Comparison of ENCODE assay signal across 15 cellular contexts in the genomic region with DNA sequence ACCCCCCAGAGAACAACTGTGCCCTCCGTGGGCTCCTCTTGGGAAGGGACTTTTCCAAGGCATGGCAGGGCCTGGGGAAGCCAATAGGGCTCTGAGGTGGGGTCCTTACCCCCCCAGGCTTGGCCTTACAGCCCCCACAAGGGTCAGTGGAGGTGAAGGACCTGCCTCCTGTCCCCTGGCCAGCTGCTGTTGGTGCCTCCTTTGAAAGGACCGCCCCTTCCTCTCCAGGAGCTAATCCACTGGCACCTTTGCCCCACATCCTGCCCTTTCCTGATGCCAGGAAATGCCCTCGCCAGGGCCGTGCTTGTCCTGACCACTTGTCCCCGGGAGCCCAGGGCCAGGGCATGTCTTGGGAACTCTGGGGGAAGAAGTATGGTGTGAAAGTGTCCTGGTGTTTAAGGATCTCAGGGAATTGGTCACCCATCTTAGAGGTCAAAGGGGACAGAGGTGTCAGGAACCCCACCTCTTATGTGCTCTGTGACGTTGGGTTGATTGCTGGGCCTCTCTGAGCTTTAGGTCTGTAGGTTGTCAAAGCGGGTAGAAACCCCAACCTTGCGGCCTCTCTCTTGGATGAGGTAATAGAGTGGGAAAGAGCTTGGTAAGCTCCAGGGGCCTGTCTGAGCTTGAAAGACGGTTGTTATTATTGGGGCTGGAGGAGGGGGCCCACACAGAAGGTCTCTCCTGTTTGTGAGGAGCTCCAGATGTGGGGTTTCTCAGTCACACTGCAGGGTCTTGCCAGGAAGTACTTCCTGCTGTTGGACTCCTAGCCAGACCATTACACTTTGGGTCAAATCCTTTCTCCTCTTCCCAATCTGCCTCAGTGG. TPM values are rescaled to one million over a fixed set of nuclear protein-coding genes. Genes with fewer than 3 reads are reported as not detected.
"Had no signal": no experiment of that assay in that cellular context is flagged by ENCODE, and none has a peak within 500 bp of the region (broad histone marks: within the 10 kb centered on the region; RNA-seq: fewer than 3 reads in every experiment).

No MANE protein-coding gene starts in this region.

- DNase-seq: activated effector memory CD4-positive, alpha-beta T cell treated with anti-CD3 and anti-CD28 coated beads, Interleukin-2, amount 50 U/mL, for 16 hours; activated T-cell treated with anti-CD3 and anti-CD28 coated beads, Interleukin-2, amount 50 U/mL, for 48 hours; adrenal gland; heart left ventricle; immature natural killer cell; lower lobe of right lung; stimulated activated CD4-positive, alpha-beta T cell treated with anti-CD3 and anti-CD28 coated beads, Interleukin-4, amount 100 ng/mL, for 24 hours; stimulated activated naive CD4-positive, alpha-beta T cell; upper lobe of left lung had no signal

- H3K9me3 ChIP-seq: adrenal gland, heart left ventricle, lower lobe of right lung, pancreas, upper lobe of left lung had no signal

- H3K36me3 ChIP-seq: adrenal gland, cardiac muscle cell, heart left ventricle, lower lobe of right lung, pancreas, upper lobe of left lung had no signal

- H3K27ac ChIP-seq: adrenal gland, cardiac muscle cell, lower lobe of right lung, pancreas had no signal

- H3K27ac Mint-ChIP-seq: immature natural killer cell; T-helper 2 cell treated with Interferon-gamma antibody and Interleukin-4, amounts not matched to agents 5 μg/mL and 100 μg/mL, for 36 hours had no signal

- ATAC-seq: activated CD4-positive, CD25-positive, alpha-beta regulatory T cell treated with anti-CD3 and anti-CD28 coated beads, Interleukin-2, amount 50 U/mL, for 24 hours; heart left ventricle; lower lobe of right lung; pancreas had no signal

- H3K27me3 ChIP-seq: adrenal gland, pancreas, upper lobe of left lung had no signal

- H3K4me3 ChIP-seq: adrenal gland, cardiac muscle cell, heart left ventricle, lower lobe of right lung, pancreas, skin epidermis, upper lobe of left lung had no signal

- H3K9me3 Mint-ChIP-seq: activated naive CD4-positive, alpha-beta T cell treated with anti-CD3 and anti-CD28 coated beads, Interleukin-2, amount 50 U/mL, for 24 hours; immature natural killer cell; T-helper 2 cell treated with Interferon-gamma antibody and Interleukin-4, amounts not matched to agents 5 μg/mL and 100 μg/mL, for 36 hours had no signal

- H3K36me3 Mint-ChIP-seq: activated naive CD4-positive, alpha-beta T cell treated with anti-CD3 and anti-CD28 coated beads, Interleukin-2, amount 50 U/mL, for 24 hours; immature natural killer cell had no signal

RNA-seq across cellular contexts. Expression of a gene that starts 2.8 kb away (rescaled TPM):
- polyA plus RNA-seq: immature natural killer cell had no signal
